1 cellular context compared by ENCODE assay signal in genomic region chr16:89217388-89218191, GRCh38.
TF ChIP-seq lines count a peak whose summit lies in the region.

ZNF778 (plus strand) TSS chr16:89217703; CDS start chr16:89221128, 3,425 bp downstream.

TF ChIP-seq in HepG2, 621 proteins besides CTCF, POLR2A, EP300 and RAD21 (continued from another document and continues in another):
- TF ChIP-seq ZMYM3 (CRISPR knock-in tag; IDR thresholded peaks at IDR 0.05), result no peak
- TF ChIP-seq HNRNPH1 (optimal IDR thresholded peaks at IDR 0.05; ENCODE audit: low read depth, low read length), result no peak
- TF ChIP-seq ZFYVE20 (CRISPR knock-in tag; IDR thresholded peaks at IDR 0.05; ENCODE audit: borderline replicate concordance, low read depth), result no peak
- TF ChIP-seq U2AF2 (IDR thresholded peaks at IDR 0.05; ENCODE audit: low read depth, low read length), result no peak
- no peak for TF ChIP-seq ZNF841 (CRISPR knock-in tag; IDR thresholded peaks at IDR 0.05; ENCODE audit: borderline replicate concordance)
- TF ChIP-seq HBP1 (CRISPR knock-in tag; IDR thresholded peaks at IDR 0.05; ENCODE audit: low read depth), result peak; percentile 68; the same call in 1 of the 2 replicates
- TF ChIP-seq GLI4 (CRISPR knock-in tag; IDR thresholded peaks at IDR 0.05; ENCODE audit: borderline replicate concordance), result peak; percentile 58; the same call in 1 of the 2 replicates
- TF ChIP-seq DPF2 (CRISPR knock-in tag; IDR thresholded peaks at IDR 0.05; ENCODE audit: borderline replicate concordance, low read depth), result no peak; the same call in 1 of the 2 replicates
- peak; percentile 46; the same call in 1 of the 2 replicates for TF ChIP-seq RERE (CRISPR knock-in tag; IDR thresholded peaks at IDR 0.05; ENCODE audit: low read depth)
- peak; percentile 97 for TF ChIP-seq ZNF883 (CRISPR knock-in tag; IDR thresholded peaks at IDR 0.05; ENCODE audit: not compliant biosample characterization)
- TF ChIP-seq ZNF180 (CRISPR knock-in tag; IDR thresholded peaks at IDR 0.05; ENCODE audit: borderline replicate concordance, low read depth), result peak; percentile 60; the same call in 1 of the 2 replicates
- peak; percentile 85 for TF ChIP-seq CBFB (CRISPR knock-in tag; IDR thresholded peaks at IDR 0.05)
- TF ChIP-seq TFAP4 (IDR thresholded peaks at IDR 0.05; ENCODE audit: borderline replicate concordance, low read depth), result peak; percentile 99
- no peak for TF ChIP-seq TCF12 (IDR thresholded peaks at IDR 0.05)
- peak; percentile 30; the same call in 1 of the 2 replicates for TF ChIP-seq TCF12 (CRISPR knock-in tag; IDR thresholded peaks at IDR 0.05)
- TF ChIP-seq, protein P1, sequence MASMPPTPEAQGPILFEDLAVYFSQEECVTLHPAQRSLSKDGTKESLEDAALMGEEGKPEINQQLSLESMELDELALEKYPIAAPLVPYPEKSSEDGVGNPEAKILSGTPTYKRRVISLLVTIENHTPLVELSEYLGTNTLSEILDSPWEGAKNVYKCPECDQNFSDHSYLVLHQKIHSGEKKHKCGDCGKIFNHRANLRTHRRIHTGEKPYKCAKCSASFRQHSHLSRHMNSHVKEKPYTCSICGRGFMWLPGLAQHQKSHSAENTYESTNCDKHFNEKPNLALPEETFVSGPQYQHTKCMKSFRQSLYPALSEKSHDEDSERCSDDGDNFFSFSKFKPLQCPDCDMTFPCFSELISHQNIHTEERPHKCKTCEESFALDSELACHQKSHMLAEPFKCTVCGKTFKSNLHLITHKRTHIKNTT (CRISPR knock-in tag; IDR thresholded peaks at IDR 0.05), result 0 out of 2 replicates have a peak, but pooled peaks have one; percentile 83
- TF ChIP-seq, protein P2, sequence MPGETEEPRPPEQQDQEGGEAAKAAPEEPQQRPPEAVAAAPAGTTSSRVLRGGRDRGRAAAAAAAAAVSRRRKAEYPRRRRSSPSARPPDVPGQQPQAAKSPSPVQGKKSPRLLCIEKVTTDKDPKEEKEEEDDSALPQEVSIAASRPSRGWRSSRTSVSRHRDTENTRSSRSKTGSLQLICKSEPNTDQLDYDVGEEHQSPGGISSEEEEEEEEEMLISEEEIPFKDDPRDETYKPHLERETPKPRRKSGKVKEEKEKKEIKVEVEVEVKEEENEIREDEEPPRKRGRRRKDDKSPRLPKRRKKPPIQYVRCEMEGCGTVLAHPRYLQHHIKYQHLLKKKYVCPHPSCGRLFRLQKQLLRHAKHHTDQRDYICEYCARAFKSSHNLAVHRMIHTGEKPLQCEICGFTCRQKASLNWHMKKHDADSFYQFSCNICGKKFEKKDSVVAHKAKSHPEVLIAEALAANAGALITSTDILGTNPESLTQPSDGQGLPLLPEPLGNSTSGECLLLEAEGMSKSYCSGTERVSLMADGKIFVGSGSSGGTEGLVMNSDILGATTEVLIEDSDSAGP (CRISPR knock-in tag; IDR thresholded peaks at IDR 0.05; ENCODE audit: borderline replicate concordance), result peak; percentile 94; the same call in 1 of the 2 replicates
- TF ChIP-seq, protein P3, sequence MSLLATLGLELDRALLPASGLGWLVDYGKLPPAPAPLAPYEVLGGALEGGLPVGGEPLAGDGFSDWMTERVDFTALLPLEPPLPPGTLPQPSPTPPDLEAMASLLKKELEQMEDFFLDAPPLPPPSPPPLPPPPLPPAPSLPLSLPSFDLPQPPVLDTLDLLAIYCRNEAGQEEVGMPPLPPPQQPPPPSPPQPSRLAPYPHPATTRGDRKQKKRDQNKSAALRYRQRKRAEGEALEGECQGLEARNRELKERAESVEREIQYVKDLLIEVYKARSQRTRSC (CRISPR knock-in tag; IDR thresholded peaks at IDR 0.05; ENCODE audit: low read depth), result no peak
- TF ChIP-seq, protein P4, sequence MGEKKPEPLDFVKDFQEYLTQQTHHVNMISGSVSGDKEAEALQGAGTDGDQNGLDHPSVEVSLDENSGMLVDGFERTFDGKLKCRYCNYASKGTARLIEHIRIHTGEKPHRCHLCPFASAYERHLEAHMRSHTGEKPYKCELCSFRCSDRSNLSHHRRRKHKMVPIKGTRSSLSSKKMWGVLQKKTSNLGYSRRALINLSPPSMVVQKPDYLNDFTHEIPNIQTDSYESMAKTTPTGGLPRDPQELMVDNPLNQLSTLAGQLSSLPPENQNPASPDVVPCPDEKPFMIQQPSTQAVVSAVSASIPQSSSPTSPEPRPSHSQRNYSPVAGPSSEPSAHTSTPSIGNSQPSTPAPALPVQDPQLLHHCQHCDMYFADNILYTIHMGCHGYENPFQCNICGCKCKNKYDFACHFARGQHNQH (CRISPR knock-in tag; IDR thresholded peaks at IDR 0.05), result 0 out of 2 replicates have a peak, but pooled peaks have one; percentile 45
- TF ChIP-seq, protein P5, sequence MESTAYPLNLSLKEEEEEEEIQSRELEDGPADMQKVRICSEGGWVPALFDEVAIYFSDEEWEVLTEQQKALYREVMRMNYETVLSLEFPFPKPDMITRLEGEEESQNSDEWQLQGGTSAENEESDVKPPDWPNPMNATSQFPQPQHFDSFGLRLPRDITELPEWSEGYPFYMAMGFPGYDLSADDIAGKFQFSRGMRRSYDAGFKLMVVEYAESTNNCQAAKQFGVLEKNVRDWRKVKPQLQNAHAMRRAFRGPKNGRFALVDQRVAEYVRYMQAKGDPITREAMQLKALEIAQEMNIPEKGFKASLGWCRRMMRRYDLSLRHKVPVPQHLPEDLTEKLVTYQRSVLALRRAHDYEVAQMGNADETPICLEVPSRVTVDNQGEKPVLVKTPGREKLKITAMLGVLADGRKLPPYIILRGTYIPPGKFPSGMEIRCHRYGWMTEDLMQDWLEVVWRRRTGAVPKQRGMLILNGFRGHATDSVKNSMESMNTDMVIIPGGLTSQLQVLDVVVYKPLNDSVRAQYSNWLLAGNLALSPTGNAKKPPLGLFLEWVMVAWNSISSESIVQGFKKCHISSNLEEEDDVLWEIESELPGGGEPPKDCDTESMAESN (CRISPR knock-in tag; conservative IDR thresholded peaks at IDR 0.05), result peak; percentile 87
- TF ChIP-seq, protein P6, sequence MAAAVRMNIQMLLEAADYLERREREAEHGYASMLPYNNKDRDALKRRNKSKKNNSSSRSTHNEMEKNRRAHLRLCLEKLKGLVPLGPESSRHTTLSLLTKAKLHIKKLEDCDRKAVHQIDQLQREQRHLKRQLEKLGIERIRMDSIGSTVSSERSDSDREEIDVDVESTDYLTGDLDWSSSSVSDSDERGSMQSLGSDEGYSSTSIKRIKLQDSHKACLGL (CRISPR knock-in tag; IDR thresholded peaks at IDR 0.05), result peak; percentile 95
- TF ChIP-seq ATM (IDR thresholded peaks at IDR 0.05; ENCODE audit: borderline replicate concordance), result no peak
- no peak for TF ChIP-seq PPARG (CRISPR knock-in tag; conservative IDR thresholded peaks at IDR 0.05)
- TF ChIP-seq ZBTB7B (CRISPR knock-in tag; IDR thresholded peaks at IDR 0.05), result no peak
- peak; percentile 82; the same call in 1 of the 2 replicates for TF ChIP-seq ZNF782 (CRISPR knock-in tag; IDR thresholded peaks at IDR 0.05; ENCODE audit: borderline replicate concordance)
- TF ChIP-seq ZFP41 (CRISPR knock-in tag; IDR thresholded peaks at IDR 0.05; ENCODE audit: borderline replicate concordance), result peak; percentile 90; the same call in 1 of the 2 replicates
- TF ChIP-seq CAMTA2 (CRISPR knock-in tag; IDR thresholded peaks at IDR 0.05; ENCODE audit: borderline replicate concordance), result peak; percentile 67; the same call in 1 of the 2 replicates
- peak; percentile 64; the same call in 1 of the 2 replicates for TF ChIP-seq RXRA (CRISPR knock-in tag; IDR thresholded peaks at IDR 0.05)
- no peak for TF ChIP-seq CHD2 (IDR thresholded peaks at IDR 0.05; ENCODE audit: low read depth, low read length)
- peak; percentile 82 for TF ChIP-seq SALL2 (CRISPR knock-in tag; IDR thresholded peaks at IDR 0.05)
- peak; percentile 90; the same call in 2 of the 3 replicates for TF ChIP-seq MXI1 (IDR thresholded peaks at IDR 0.05; ENCODE audit: borderline replicate concordance, low read depth, low read length)
- no peak for TF ChIP-seq GRHL1 (CRISPR knock-in tag; conservative IDR thresholded peaks at IDR 0.05)
- TF ChIP-seq ZNF543 (CRISPR knock-in tag; IDR thresholded peaks at IDR 0.05), result peak; percentile 87; the same call in 1 of the 2 replicates
- no peak for TF ChIP-seq GTF3A (CRISPR knock-in tag; conservative IDR thresholded peaks at IDR 0.05)
- TF ChIP-seq FOXA1 (IDR thresholded peaks at IDR 0.05), result no peak
- TF ChIP-seq FOXA1 (CRISPR knock-in tag; IDR thresholded peaks at IDR 0.05), result 0 out of 2 replicates have a peak, but pooled peaks have one; percentile 17
- TF ChIP-seq MED13 (CRISPR knock-in tag; IDR thresholded peaks at IDR 0.05), result peak; percentile 70
- TF ChIP-seq ZBTB8A (CRISPR knock-in tag; IDR thresholded peaks at IDR 0.05; ENCODE audit: borderline replicate concordance, low read depth), result no peak
- no peak for TF ChIP-seq ZNF790 (CRISPR knock-in tag; IDR thresholded peaks at IDR 0.05; ENCODE audit: borderline replicate concordance)
- TF ChIP-seq ZBTB20 (CRISPR knock-in tag; IDR thresholded peaks at IDR 0.05; ENCODE audit: borderline replicate concordance, low read depth), result no peak
- peak; percentile 80 for TF ChIP-seq SP2 (CRISPR knock-in tag; IDR thresholded peaks at IDR 0.05)
- peak; percentile 98 for TF ChIP-seq YEATS2 (CRISPR knock-in tag; IDR thresholded peaks at IDR 0.05; ENCODE audit: borderline replicate concordance)
- peak; percentile 75; the same call in 1 of the 2 replicates for TF ChIP-seq ZNF337 (CRISPR knock-in tag; IDR thresholded peaks at IDR 0.05; ENCODE audit: borderline replicate concordance, low read depth)
- TF ChIP-seq SSRP1 (CRISPR knock-in tag; IDR thresholded peaks at IDR 0.05), result no peak
